ENCODE assay signal across 17 cellular contexts in genomic region chr6:36714511-36714910, GRCh38. TPM values are rescaled to one million over a fixed set of nuclear protein-coding genes. Genes with fewer than 3 reads are reported as not detected.
DNase-seq lines count a peak whose midpoint lies in the region; ATAC-seq and TF ChIP-seq lines count a peak whose summit lies in the region.
"Had no signal": no experiment of that assay in that cellular context is flagged by ENCODE, and none has a peak within 500 bp of the region (broad histone marks: within the 10 kb centered on the region; RNA-seq: fewer than 3 reads in every experiment).

No MANE protein-coding gene starts in this region.

- H3K4me1 ChIP-seq in neuronal stem cell (ENCODE audit: control insufficient read depth in 2 of 2, insufficient read depth in 1 of 2, low read depth in 1 of 2, low read length in 2 of 2) (no peaks in the 10 kb centered on the region), spleen (no peaks in the 10 kb centered on the region)

- no peak overlapping the region for H3K4ac ChIP-seq in neuronal stem cell (ENCODE audit: low read length)

- no peak overlapping the region for H2BK5ac ChIP-seq in neuronal stem cell (ENCODE audit: low read length)

- H3K9me3 ChIP-seq in neuronal stem cell (replicated peaks in 1 of 2; ENCODE audit: control insufficient read depth in 2 of 2, insufficient read depth in 1 of 2, low read depth in 1 of 2, low read length in 2 of 2) (no peaks in the 10 kb centered on the region), spleen (no peaks in the 10 kb centered on the region)
- H3K9me3 ChIP-seq: A549 had no signal

- H2AK5ac ChIP-seq in neuronal stem cell (ENCODE audit: low read depth, low read length): peak overlapping the region; percentile 51

- H4K8ac ChIP-seq in neuronal stem cell (ENCODE audit: low read depth, low read length): no peak overlapping the region

- H3K4me1 Mint-ChIP-seq in activated CD4-positive, alpha-beta T cell treated with anti-CD3 and anti-CD28 coated beads, Interleukin-2, amount 10 ng/mL, durations not matched to agents 7 days and 5 days: no peaks in the 10 kb centered on the region
- peaks cover 11% of the 10 kb centered on the region for H3K4me1 Mint-ChIP-seq in glutamatergic neuron (ENCODE audit: low read depth, unreplicated experiment)

- no peaks in the 10 kb centered on the region for H3K79me1 ChIP-seq in neuronal stem cell (ENCODE audit: low read depth, low read length)

- no peak for ATAC-seq in left colon

- CTCF ChIA-PET in activated CD4-positive, alpha-beta T cell treated with anti-CD3 and anti-CD28 coated beads, Interleukin-2, amount 10 ng/mL, durations not matched to agents 7 days and 5 days (lab: Charles Lee): interaction anchor here (0.6 kb wide), 1 partner anchor 106 kb away, joined by 3 read pairs; no protein-coding TSS in a partner anchor

- no peak overlapping the region for H2BK120ac ChIP-seq in neuronal stem cell (ENCODE audit: low read depth, low read length)

- no peaks in the 10 kb centered on the region for H3K36me3 Mint-ChIP-seq in activated CD4-positive, alpha-beta T cell treated with anti-CD3 and anti-CD28 coated beads, Interleukin-2, amount 10 ng/mL, durations not matched to agents 7 days and 5 days (ENCODE audit: low read depth)
- no peaks in the 10 kb centered on the region for H3K36me3 Mint-ChIP-seq in glutamatergic neuron (ENCODE audit: unreplicated experiment)

- no peak overlapping the region for H3K14ac ChIP-seq in neuronal stem cell (ENCODE audit: low read length)

- H3K27ac ChIP-seq in neuronal stem cell (replicated peaks; ENCODE audit: low read length): no peak overlapping the region
- no peak overlapping the region for H3K27ac ChIP-seq in spleen
- H3K27ac ChIP-seq: 22Rv1, A549, C4-2B had no signal

- peak overlapping the region; percentile 31 for H3K27ac Mint-ChIP-seq in activated CD4-positive, alpha-beta T cell treated with anti-CD3 and anti-CD28 coated beads, Interleukin-2, amount 10 ng/mL, durations not matched to agents 7 days and 5 days
- peak overlapping the region; percentile 28 for H3K27ac Mint-ChIP-seq in glutamatergic neuron (ENCODE audit: unreplicated experiment)
- H3K27ac Mint-ChIP-seq: CD4-positive, alpha-beta T cell; H9 had no signal

- H3K23ac ChIP-seq in neuronal stem cell (ENCODE audit: low read depth, low read length, poor library complexity): peak overlapping the region; percentile 25

- intact Hi-C loops in spleen (cut with DNase I; ENCODE audit: low total_unique reads): no loop called here
- intact Hi-C loops in left colon (cut with DNase I, micrococcal nuclease): no loop called here

- H3K27me3 Mint-ChIP-seq in activated CD4-positive, alpha-beta T cell treated with anti-CD3 and anti-CD28 coated beads, Interleukin-2, amount 10 ng/mL, durations not matched to agents 7 days and 5 days: peaks cover 4% of the 10 kb centered on the region
- H3K27me3 Mint-ChIP-seq in glutamatergic neuron (ENCODE audit: unreplicated experiment): peaks cover 6% of the 10 kb centered on the region
- H3K27me3 Mint-ChIP-seq: CD4-positive, alpha-beta T cell had no signal

- no peak overlapping the region for H3K18ac ChIP-seq in neuronal stem cell (ENCODE audit: low read length)

- no peak for TF ChIP-seq CTCF in glutamatergic neuron (IDR thresholded peaks at IDR 0.05; ENCODE audit: partially characterized antibody, unreplicated experiment)
- no peak for TF ChIP-seq CTCF in spleen (IDR thresholded peaks at IDR 0.05 in 8 of 11, conservative IDR thresholded peaks at IDR 0.05 in 3 of 11)

- H2AFZ ChIP-seq in neuronal stem cell (ENCODE audit: low read length): no peak overlapping the region

- no peak for DNase-seq in activated CD4-positive, alpha-beta T cell treated with anti-CD3 and anti-CD28 coated beads, Interleukin-2, amount 10 ng/mL, durations not matched to agents 7 days and 5 days
- no peak for DNase-seq in activated CD4-positive, alpha-beta T cell treated with anti-CD3 and anti-CD28 coated beads for 1 hour
- no peak for DNase-seq in glutamatergic neuron
- DNase-seq in neuronal stem cell (ENCODE audit: low spot score): no peak
- DNase-seq in spleen: peak; percentile 48
- DNase-seq in left colon: no peak
- no peak for DNase-seq in kidney tubule cell (ENCODE audit: low spot score)
- DNase-seq: AML-193; CD4-positive, alpha-beta T cell; DMS153; DMS79; GDM1; H9 had no signal

- no peak overlapping the region for H3K4me3 Mint-ChIP-seq in activated CD4-positive, alpha-beta T cell treated with anti-CD3 and anti-CD28 coated beads, Interleukin-2, amount 10 ng/mL, durations not matched to agents 7 days and 5 days
- no peak overlapping the region for H3K4me3 Mint-ChIP-seq in glutamatergic neuron (ENCODE audit: unreplicated experiment)
- H3K4me3 Mint-ChIP-seq: CD4-positive, alpha-beta T cell; H9 had no signal

- TF ChIP-seq POLR2A in spleen (IDR thresholded peaks at IDR 0.05): no peak

- H3K4me2 ChIP-seq in neuronal stem cell (ENCODE audit: insufficient read depth, low read length, poor library complexity, severe bottlenecking): no peak overlapping the region
- H3K4me2 ChIP-seq: A549 had no signal

- WGBS in neuronal stem cell (ENCODE audit: extremely low coverage in 2 of 2, insufficient read length in 2 of 2, insufficient replicate concordance in 1 of 2), 2 donors: no CpG with 5 or more reads among the region's 10 CpGs
- 86 to 95% (median 88%) methylated on average over 10 of the region's 10 CpGs for WGBS in spleen, 5 donors

- no peaks in the 10 kb centered on the region for H3K36me3 ChIP-seq in neuronal stem cell (replicated peaks in 1 of 2; ENCODE audit: control insufficient read depth in 2 of 2, insufficient read depth in 2 of 2, low read length in 2 of 2)
- H3K36me3 ChIP-seq in spleen: peaks cover 0 to 56% (median 0%) of the 10 kb centered on the region in 6 donors

- H2BK12ac ChIP-seq in neuronal stem cell (ENCODE audit: low read length): no peak overlapping the region

- H3K9ac ChIP-seq in neuronal stem cell (ENCODE audit: low read depth, low read length, poor library complexity): no peak overlapping the region

- H2BK15ac ChIP-seq in neuronal stem cell (ENCODE audit: low read length): no peak overlapping the region

- H3K27me3 ChIP-seq in neuronal stem cell (ENCODE audit: control insufficient read depth in 3 of 3, insufficient read depth in 3 of 3, low read depth in 1 of 3, low read length in 3 of 3) (peaks cover 0 to 29% (median 0%) of the 10 kb centered on the region in 3 experiments), spleen (replicated peaks in 1 of 7) (no peaks in the 10 kb centered on the region)

- H3K4me3 ChIP-seq in neuronal stem cell (ENCODE audit: low read length in 2 of 2) (no peak overlapping the region), spleen (no peak overlapping the region)
- H3K4me3 ChIP-seq: A549 had no signal

- POLR2A ChIA-PET in activated CD4-positive, alpha-beta T cell treated with anti-CD3 and anti-CD28 coated beads, Interleukin-2, amount 10 ng/mL, durations not matched to agents 7 days and 5 days (lab: Charles Lee): no interaction called here

- H3K9me3 Mint-ChIP-seq in activated CD4-positive, alpha-beta T cell treated with anti-CD3 and anti-CD28 coated beads, Interleukin-2, amount 10 ng/mL, durations not matched to agents 7 days and 5 days: no peaks in the 10 kb centered on the region
- H3K9me3 Mint-ChIP-seq in glutamatergic neuron (ENCODE audit: unreplicated experiment): peaks cover 6% of the 10 kb centered on the region
- H3K9me3 Mint-ChIP-seq: CD4-positive, alpha-beta T cell; H9 had no signal

- H4K91ac ChIP-seq in neuronal stem cell (ENCODE audit: low read depth, low read length, poor library complexity): no peak overlapping the region

RNA-seq across cellular contexts. Expression of gene RAB44, which starts 16.9 kb away (rescaled TPM):
- under 1 TPM; 0.08 to 0.15 TPM for total RNA-seq in activated CD4-positive, alpha-beta T cell treated with anti-CD3 and anti-CD28 coated beads, Interleukin-2, amount 10 ng/mL, durations not matched to agents 7 days and 5 days
- total RNA-seq in glutamatergic neuron (ENCODE audit: unreplicated experiment) (not detected), spleen (1 to 10 TPM in 5 of 7 donors, under 1 TPM in 2; 0.54 to 3.5 (median 1.3) TPM), left colon (under 1 TPM; 0.09 to 0.42 TPM)
- 0.01 TPM for polyA plus RNA-seq in neuronal stem cell (2013, experiment 1 of 2)
- 0.01 TPM for polyA plus RNA-seq in neuronal stem cell (2013, experiment 2 of 2)
- polyA plus RNA-seq in spleen: under 1 TPM; 0.06 to 0.26 (median 0.24) TPM
- total RNA-seq: H1, H9 had no signal

RNA-seq across cellular contexts. Expression of gene CDKN1A, which starts 36.0 kb away (rescaled TPM):
- total RNA-seq in activated CD4-positive, alpha-beta T cell treated with anti-CD3 and anti-CD28 coated beads, Interleukin-2, amount 10 ng/mL, durations not matched to agents 7 days and 5 days: 10 to 100 TPM; 36.7 to 39.5 TPM
- total RNA-seq in glutamatergic neuron (ENCODE audit: unreplicated experiment) (41.3 TPM), spleen (10 to 100 TPM; 26.5 to 58.5 (median 32.8) TPM), left colon (100 to 1,000 TPM; 264 to 383 TPM)
- 54.0 TPM for polyA plus RNA-seq in neuronal stem cell (2013, experiment 1 of 2)
- polyA plus RNA-seq in neuronal stem cell (2013, experiment 2 of 2): 53.5 TPM
- 10 to 100 TPM; 10.7 to 18.4 (median 11.9) TPM for polyA plus RNA-seq in spleen
